ENCODE assay signal across 8 cellular contexts in genomic region chr5:69234457-69235268, GRCh38. TPM values are rescaled to one million over a fixed set of nuclear protein-coding genes. Genes with fewer than 3 reads are reported as not detected.
A peak's percentile ranks its signal among the peaks of the same experiment; 100 is the strongest.
DNase-seq lines count a peak whose midpoint lies in the region; ATAC-seq and TF ChIP-seq lines count a peak whose summit lies in the region.

Gene CDK7, plus strand, starts transcription at chr5:69234886. Its CDS starts 90 bp downstream, at chr5:69234976.

- peak within 1 kb of the TSS; percentile 87 for H2AFZ ChIP-seq in parathyroid adenoma

- H3K27ac Mint-ChIP-seq in activated naive CD8-positive, alpha-beta T cell treated with anti-CD3 and anti-CD28 coated beads, Interleukin-2, amount 50 U/mL, for 24 hours, result peak within 1 kb of the TSS; percentile 87

- no peak for TF ChIP-seq CTCF in GM12865 (IDR thresholded peaks at IDR 0.05; ENCODE audit: insufficient read depth, low read depth, low read length, missing control alignments)
- no peak for TF ChIP-seq CTCF in cardiac muscle cell (IDR thresholded peaks at IDR 0.05; ENCODE audit: low read depth, low read length)
- no peak for TF ChIP-seq CTCF in parathyroid adenoma (IDR thresholded peaks at IDR 0.05)
- TF ChIP-seq CTCF in tibial nerve (IDR thresholded peaks at IDR 0.05), result peak in 1 of 5 experiments; percentile 16

- peak within 1 kb of the TSS; percentile 96 for H3K4me3 Mint-ChIP-seq in activated naive CD8-positive, alpha-beta T cell treated with anti-CD3 and anti-CD28 coated beads, Interleukin-2, amount 50 U/mL, for 24 hours

- WGBS in tibial nerve, 2 donors, result 0 to 1% methylated on average over 41 to 47 of the region's 49 CpGs

- H3K9me3 Mint-ChIP-seq in activated naive CD8-positive, alpha-beta T cell treated with anti-CD3 and anti-CD28 coated beads, Interleukin-2, amount 50 U/mL, for 24 hours, result no peaks in the 10 kb centered on the region

- DNase-seq in GM12865 (ENCODE audit: low read depth), result peak; percentile 92
- peak; percentile 14 for DNase-seq in NCI-H1417 treated with DMSO at 0.1 percent for 48 hours (lab: John Stamatoyannopoulos, UW)
- DNase-seq in SW480 (ENCODE audit: low spot score), result peak; percentile 88
- DNase-seq in activated naive CD8-positive, alpha-beta T cell treated with anti-CD3 and anti-CD28 coated beads, Interleukin-2, amount 50 U/mL, for 24 hours, result peak; percentile 93
- DNase-seq in cardiac muscle cell (ENCODE audit: low read depth in 1 of 2, low spot score in 1 of 2), result peak; percentile 94 to 96
- peak; percentile 84 to 90 for DNase-seq in tibial nerve (ENCODE audit: low spot score in 2 of 2)

- peak; percentile 57 to 90 for TF ChIP-seq EP300 in tibial nerve (IDR thresholded peaks at IDR 0.05)

- peak within 1 kb of the TSS; percentile 1 for H3K9ac ChIP-seq in parathyroid adenoma

- H3K4me2 ChIP-seq in parathyroid adenoma (ENCODE audit: low read length), result peak within 1 kb of the TSS; percentile 80

- H3K79me2 ChIP-seq in parathyroid adenoma, result peaks cover 7% of the 10 kb centered on the region

- peak in 1 of 2 donors; percentile 40 for TF ChIP-seq POLR2A in tibial nerve (IDR thresholded peaks at IDR 0.05)

- H3K27me3 Mint-ChIP-seq in activated naive CD8-positive, alpha-beta T cell treated with anti-CD3 and anti-CD28 coated beads, Interleukin-2, amount 50 U/mL, for 24 hours, result no peaks in the 10 kb centered on the region

- H3K36me3 Mint-ChIP-seq in activated naive CD8-positive, alpha-beta T cell treated with anti-CD3 and anti-CD28 coated beads, Interleukin-2, amount 50 U/mL, for 24 hours (ENCODE audit: low read depth), result peaks cover 19% of the 10 kb centered on the region

- peak; percentile 99 for ATAC-seq in HG02763 (IDR thresholded peaks at IDR 0.05; ENCODE audit: unreplicated experiment)
- ATAC-seq in activated naive CD8-positive, alpha-beta T cell treated with anti-CD3 and anti-CD28 coated beads, Interleukin-2, amount 50 U/mL, for 24 hours, result peak; percentile 99

- H3K27ac ChIP-seq in cardiac muscle cell (peak within 1 kb of the TSS; percentile 74), parathyroid adenoma (peak within 1 kb of the TSS; percentile 66), tibial nerve (peak within 1 kb of the TSS; percentile 47 to 89 (median 82))

- H3K9me3 ChIP-seq in cardiac muscle cell (ENCODE audit: low read depth), result no peaks in the 10 kb centered on the region
- H3K9me3 ChIP-seq in parathyroid adenoma (ENCODE audit: control insufficient read depth, low read length), result no peaks in the 10 kb centered on the region
- H3K9me3 ChIP-seq in tibial nerve, result no peaks in the 10 kb centered on the region

- H3K4me1 ChIP-seq in cardiac muscle cell (ENCODE audit: low read depth), result peaks cover 10% of the 10 kb centered on the region
- peaks cover 8% of the 10 kb centered on the region for H3K4me1 ChIP-seq in parathyroid adenoma
- H3K4me1 ChIP-seq in tibial nerve, result peaks cover 0 to 28% (median 12%) of the 10 kb centered on the region in 4 donors

- H3K4me3 ChIP-seq in GM12865 (ENCODE audit: low read depth, low read length) (peak within 1 kb of the TSS; percentile 71), cardiac muscle cell (peak within 1 kb of the TSS; percentile 59), parathyroid adenoma (ENCODE audit: low read depth, low read length) (peak within 1 kb of the TSS; percentile 93), tibial nerve (peak within 1 kb of the TSS; percentile 58 to 78 (median 72))

- H3K36me3 ChIP-seq in cardiac muscle cell, result no peaks in the 10 kb centered on the region
- no peaks in the 10 kb centered on the region for H3K36me3 ChIP-seq in parathyroid adenoma (ENCODE audit: control insufficient read depth, insufficient read depth, low read length)
- peaks cover 0 to 36% (median 0%) of the 10 kb centered on the region in 3 donors for H3K36me3 ChIP-seq in tibial nerve

- H3K27me3 ChIP-seq in cardiac muscle cell (no peaks in the 10 kb centered on the region), parathyroid adenoma (ENCODE audit: control insufficient read depth, insufficient read depth, low read length) (no peaks in the 10 kb centered on the region), tibial nerve (no peaks in the 10 kb centered on the region)

- H3K4me1 Mint-ChIP-seq in activated naive CD8-positive, alpha-beta T cell treated with anti-CD3 and anti-CD28 coated beads, Interleukin-2, amount 50 U/mL, for 24 hours, result peaks cover 34% of the 10 kb centered on the region

RNA-seq across cellular contexts. Expression of gene CDK7, which starts in this region (rescaled TPM):
- total RNA-seq in cardiac muscle cell (17.3 and 87.5 TPM in 2 replicates), tibial nerve (10 to 100 TPM in 2 of 4 donors, 1 to 10 TPM in 2; 5.2 to 13.8 (median 11.2) TPM)
- polyA plus RNA-seq in cardiac muscle cell, result 27.8 and 38.4 TPM in 2 replicates

Comparison
In these comparisons a context has a peak if more than half of its experiments do, and no peak if none do; other contexts are left out.
1. Peak in every context shown above with its lines: DNase-seq, ATAC-seq, H3K4me3 ChIP-seq and H3K27ac ChIP-seq.
2. DNase-seq: peak in every context shown above with its lines; median percentile 95 in cardiac muscle cell; 93 in activated naive CD8-positive, alpha-beta T cell treated with anti-CD3 and anti-CD28 coated beads, Interleukin-2, amount 50 U/mL, for 24 hours; 92 in GM12865; 88 in SW480; 87 in tibial nerve; 14 in NCI-H1417 treated with DMSO at 0.1 percent for 48 hours.